Comparison of ENCODE assay signal across 14 cellular contexts in the genomic region with DNA sequence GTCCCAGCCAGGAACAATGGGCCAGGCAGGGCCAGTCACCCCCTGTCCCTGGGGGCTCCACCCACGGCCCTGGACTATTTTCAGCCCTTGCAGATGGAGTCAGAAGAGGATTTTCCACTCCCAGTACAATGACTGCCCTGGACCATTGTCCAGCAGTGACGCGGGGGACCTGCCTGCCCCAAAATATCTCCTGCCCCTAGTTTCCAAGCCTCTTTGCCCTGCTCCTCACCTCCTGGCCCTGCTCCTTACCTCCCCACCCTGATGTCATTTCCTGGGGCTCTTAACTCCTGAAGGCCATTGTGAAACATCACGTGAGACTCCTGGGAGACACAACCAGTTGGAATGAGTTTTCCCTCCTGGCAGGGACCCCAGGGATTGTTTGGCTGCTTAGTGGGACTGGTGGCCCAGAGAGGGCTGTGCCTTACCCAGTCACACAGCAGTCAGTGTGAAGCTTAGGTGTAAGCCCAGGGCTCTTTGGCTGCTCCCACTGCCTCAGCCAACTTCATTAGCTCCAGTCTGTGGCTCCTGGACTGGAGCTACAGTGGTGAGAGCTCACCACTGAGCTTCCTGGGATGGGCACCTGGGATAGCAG. TPM values are rescaled to one million over a fixed set of nuclear protein-coding genes. Genes with fewer than 3 reads are reported as not detected.
DNase-seq lines count a peak whose midpoint lies in the region; ATAC-seq and TF ChIP-seq lines count a peak whose summit lies in the region.
"Had no signal": no experiment of that assay in that cellular context is flagged by ENCODE, and none has a peak within 500 bp of the region (broad histone marks: within the 10 kb centered on the region; RNA-seq: fewer than 3 reads in every experiment).

No MANE protein-coding gene starts in this region.

- no peaks in the 10 kb centered on the region for H3K79me2 ChIP-seq in GM23248 (ENCODE audit: insufficient read depth)

- no peaks in the 10 kb centered on the region for H3K27me3 ChIP-seq in GM23248 (replicated peaks; ENCODE audit: insufficient read depth)
- no peaks in the 10 kb centered on the region for H3K27me3 ChIP-seq in body of pancreas
- no peaks in the 10 kb centered on the region for H3K27me3 ChIP-seq in right atrium auricular region
- H3K27me3 ChIP-seq in gastrocnemius medialis = no peaks in the 10 kb centered on the region

- WGBS in GM23248 (ENCODE audit: low coverage in 1 of 2, low lambda C conversion rate in 2 of 2, missing lambda C conversion rate in 2 of 2), 2 experiments = 14 to 20% methylated on average over 4 of the region's 4 CpGs
- 56 to 62% methylated on average over 4 of the region's 4 CpGs for WGBS in body of pancreas, 2 donors

- H3K9me2 ChIP-seq in GM23248 (ENCODE audit: insufficient read depth) = no peaks in the 10 kb centered on the region

- H3K27ac ChIP-seq in GM23248 (no peak overlapping the region; the same call in 1 of the 2 replicates), body of pancreas (peak overlapping the region in 1 of 4 donors; percentile 34), right atrium auricular region (peak overlapping the region; percentile 76 to 87), gastrocnemius medialis (peak overlapping the region; percentile 92 to 98 (median 96))

- peak; percentile 43 for ATAC-seq in body of pancreas
- ATAC-seq in gastrocnemius medialis = peak; percentile 13 to 14
- ATAC-seq in GM21515 (IDR thresholded peaks at IDR 0.05; ENCODE audit: unreplicated experiment) = no peak
- no peak for ATAC-seq in HG02938 (IDR thresholded peaks at IDR 0.05; ENCODE audit: unreplicated experiment)
- ATAC-seq: activated CD8-positive, alpha-beta T cell treated with anti-CD3 and anti-CD28 coated beads for 36 hours; effector memory CD8-positive, alpha-beta T cell had no signal

- no peak for TF ChIP-seq POLR2A in body of pancreas (IDR thresholded peaks at IDR 0.05)
- TF ChIP-seq POLR2A in gastrocnemius medialis (IDR thresholded peaks at IDR 0.05) = no peak

- H3F3A ChIP-seq in GM23248 (ENCODE audit: insufficient read depth) = no peaks in the 10 kb centered on the region

- peak overlapping the region; percentile 61 for H2AFZ ChIP-seq in GM23248

- in situ Hi-C loops in GM23248 (cut with MboI) = no loop called here
- in situ Hi-C loops in gastrocnemius medialis (cut with MboI; ENCODE audit: low sequenced_read_pairs in 4 of 4) = loop anchor here in 3 of 4 donors (5.0 kb wide), 2 partner anchors 53 to 58 kb away; no protein-coding TSS in a partner anchor

- no peak overlapping the region for H3K4me2 ChIP-seq in GM23248 (ENCODE audit: unreplicated experiment)

- H3K36me3 ChIP-seq in GM23248 (ENCODE audit: low read depth) (no peaks in the 10 kb centered on the region), body of pancreas (replicated peaks in 1 of 2; ENCODE audit: insufficient read depth in 1 of 2, low read depth in 2 of 2) (no peaks in the 10 kb centered on the region), right atrium auricular region (no peaks in the 10 kb centered on the region), gastrocnemius medialis (no peaks in the 10 kb centered on the region)

- H4K20me1 ChIP-seq in GM23248 (ENCODE audit: insufficient read depth) = no peaks in the 10 kb centered on the region

- no peaks in the 10 kb centered on the region for H3K9me3 ChIP-seq in GM23248 (ENCODE audit: low read depth)
- H3K9me3 ChIP-seq in body of pancreas = no peaks in the 10 kb centered on the region
- H3K9me3 ChIP-seq in right atrium auricular region = no peaks in the 10 kb centered on the region
- H3K9me3 ChIP-seq in gastrocnemius medialis = no peaks in the 10 kb centered on the region

- DNase-seq in GM23248 (peak; percentile 87), body of pancreas (peak in 3 of 4 donors; percentile 24 to 44 (median 29)), right atrium auricular region (ENCODE audit: low spot score) (peak; percentile 70), gastrocnemius medialis (peak; percentile 77 to 92), RKO (ENCODE audit: low spot score) (no peak), NCI-H128 (lab: John Stamatoyannopoulos, UW; ENCODE audit: unreplicated experiment) (no peak)
- DNase-seq: activated CD8-positive, alpha-beta T cell treated with anti-CD3 and anti-CD28 coated beads for 36 hours; DMS153; effector memory CD8-positive, alpha-beta T cell; NCI-H1092; T-helper 2 cell had no signal

- H3K4me3 ChIP-seq in GM23248 (no peak overlapping the region), body of pancreas (no peak overlapping the region), right atrium auricular region (no peak overlapping the region), gastrocnemius medialis (no peak overlapping the region)

- peaks cover 15% of the 10 kb centered on the region for H3K4me1 ChIP-seq in GM23248 (ENCODE audit: insufficient read depth)
- H3K4me1 ChIP-seq in body of pancreas = peaks cover 9% of the 10 kb centered on the region
- H3K4me1 ChIP-seq in right atrium auricular region = peaks cover 0 to 65% of the 10 kb centered on the region in 2 donors
- H3K4me1 ChIP-seq in gastrocnemius medialis = peaks cover 62 to 74% of the 10 kb centered on the region in 2 donors

- intact Hi-C loops in body of pancreas (cut with DNase I) (loop anchor here (5.0 kb wide), 1 partner anchor 53 kb away; no protein-coding TSS in a partner anchor), gastrocnemius medialis (cut with DNase I; ENCODE audit: low total_unique reads) (loop anchor here (5.0 kb wide), 1 partner anchor 33 kb away; no protein-coding TSS in a partner anchor)

- H3K9ac ChIP-seq in GM23248 = no peak overlapping the region

- TF ChIP-seq CTCF in body of pancreas (IDR thresholded peaks at IDR 0.05) (no peak), right atrium auricular region (IDR thresholded peaks at IDR 0.05) (no peak), gastrocnemius medialis (IDR thresholded peaks at IDR 0.05 in 4 of 5, conservative IDR thresholded peaks at IDR 0.05 in 1 of 5) (peak in 1 of 5 experiments; percentile 12)

RNA-seq across cellular contexts. Expression of gene P2RY2, which starts 22.2 kb away (rescaled TPM):
- not detected in 2 replicates for total RNA-seq in GM23248 (2014; rRNA removed; shearing (Covaris generic))
- not detected in 2 replicates for polyA plus RNA-seq in GM23248 (2016; fragmentation: Nextera tagmentation; extraction: Ambion mirVana)
- total RNA-seq in body of pancreas = 1 to 10 TPM; 2.0 to 2.1 TPM
- total RNA-seq in right atrium auricular region = 10 to 100 TPM in 1 of 2 donors, 1 to 10 TPM in 1; 9.5 to 14.7 TPM
- total RNA-seq in gastrocnemius medialis = 10 to 100 TPM; 21.8 to 52.6 (median 44.5) TPM
- total RNA-seq: activated CD8-positive, alpha-beta T cell treated with anti-CD3 and anti-CD28 coated beads for 36 hours; activated naive CD8-positive, alpha-beta T cell treated with anti-CD3 and anti-CD28 coated beads, Interleukin-2, amount 10 ng/mL, durations not matched to agents 7 days and 5 days had no signal

RNA-seq across cellular contexts. Expression of gene P2RY6, which starts 31.9 kb away (rescaled TPM):
- 0.76 TPM in 1 of 2 replicates, not detected in the other for total RNA-seq in GM23248 (2014; rRNA removed; shearing (Covaris generic))
- 0.99 and 1.5 TPM in 2 replicates for polyA plus RNA-seq in GM23248 (2016; fragmentation: Nextera tagmentation; extraction: Ambion mirVana)
- total RNA-seq in body of pancreas (not detected), right atrium auricular region (1 to 10 TPM in 1 of 2 donors, under 1 TPM in 1; 0.19 to 1.9 TPM), gastrocnemius medialis (1 to 10 TPM in 2 of 4 donors, under 1 TPM in 1, not detected in 1; 0.78 to 2.8 (median 1.1) TPM)
- total RNA-seq: activated CD8-positive, alpha-beta T cell treated with anti-CD3 and anti-CD28 coated beads for 36 hours had no signal

Comparison
In these comparisons a context has a peak if more than half of its experiments do, and no peak if none do; other contexts are left out.
1. DNase-seq: peak in GM23248 (single experiment), body of pancreas (3 of 4), right atrium auricular region (single experiment) and gastrocnemius medialis (2 of 2); none in RKO (single experiment) and NCI-H128 (single experiment).
2. ATAC-seq: peak in body of pancreas (single experiment) and gastrocnemius medialis (2 of 2); none in GM21515 (single experiment) and HG02938 (single experiment).